ENCODE assay signal across 19 cellular contexts in the genomic region with DNA sequence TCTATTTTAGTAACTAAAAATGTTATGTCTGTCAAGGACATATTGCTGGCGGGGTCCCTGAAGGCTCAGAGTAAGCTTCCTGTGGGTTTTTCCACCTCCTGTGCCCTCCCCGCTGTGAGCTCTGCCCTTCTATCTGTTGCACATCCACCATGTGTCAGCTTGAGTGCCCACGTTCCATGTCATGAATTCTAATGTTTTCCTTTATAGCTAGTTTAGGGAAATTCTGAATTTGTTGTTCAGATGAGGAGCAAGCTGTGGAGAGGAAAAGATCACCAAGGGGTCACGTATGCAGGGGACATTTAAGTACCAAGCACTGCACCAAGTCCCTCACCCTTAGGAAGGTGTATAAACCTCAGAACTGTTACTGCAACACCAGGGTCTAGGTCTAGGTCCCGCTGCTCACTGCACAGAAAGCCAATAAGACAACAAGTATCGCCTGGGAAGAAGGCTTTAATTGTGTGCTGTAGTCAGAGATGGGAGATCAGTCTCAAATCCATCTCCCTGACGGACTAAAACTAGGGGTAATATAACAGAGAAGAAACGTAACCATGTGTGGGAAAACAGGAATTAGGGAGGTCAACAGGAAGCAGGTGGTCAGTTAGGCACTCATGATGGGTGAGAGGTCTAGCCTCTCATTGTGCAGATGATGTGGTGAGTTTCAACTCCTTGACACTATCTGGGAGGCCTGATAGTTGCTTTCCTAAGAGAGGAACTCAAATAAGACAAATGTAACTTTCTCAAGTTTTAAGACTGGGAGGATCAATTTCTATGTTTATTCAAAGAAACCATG. TPM values are rescaled to one million over a fixed set of nuclear protein-coding genes. Genes with fewer than 3 reads are reported as not detected.
"Had no signal": no experiment of that assay in that cellular context is flagged by ENCODE, and none has a peak within 500 bp of the region (broad histone marks: within the 10 kb centered on the region; RNA-seq: fewer than 3 reads in every experiment).

No MANE protein-coding gene starts in this region.

- DNase-seq: activated CD4-positive, alpha-beta T cell treated with anti-CD3 and anti-CD28 coated beads, Interleukin-2, amount 50 U/mL, for 4 hours; activated CD4-positive, CD25-positive, alpha-beta regulatory T cell treated with anti-CD3 and anti-CD28 coated beads, Interleukin-2, amount 50 U/mL, for 72 hours; activated CD8-positive, alpha-beta memory T cell treated with anti-CD3 and anti-CD28 coated beads, Interleukin-2, amount 10 ng/mL, durations not matched to agents 7 days and 5 days; activated naive CD4-positive, alpha-beta T cell treated with anti-CD3 and anti-CD28 coated beads, Interleukin-2, amount 10 ng/mL, durations not matched to agents 7 days and 5 days; activated T-cell treated with anti-CD3 and anti-CD28 coated beads, Interleukin-2, amount 50 U/mL, for 1 hour; adrenal gland; kidney glomerular epithelial cell; ovary; stimulated activated CD4-positive, alpha-beta T cell treated with anti-CD3 and anti-CD28 coated beads, Interleukin-1b, Interleukin-23, amount 100 ng/mL, for 48 hours; substantia nigra; SW 1271; trophoblast cell had no signal

- H3K36me3 Mint-ChIP-seq: activated CD8-positive, alpha-beta memory T cell treated with anti-CD3 and anti-CD28 coated beads, Interleukin-2, amount 10 ng/mL, durations not matched to agents 7 days and 5 days; activated naive CD4-positive, alpha-beta T cell treated with anti-CD3 and anti-CD28 coated beads, Interleukin-2, amount 10 ng/mL, durations not matched to agents 7 days and 5 days; neural progenitor cell had no signal

- H3K9me3 Mint-ChIP-seq: neural progenitor cell had no signal

- H3K27ac ChIP-seq: adrenal gland, cardiac muscle cell, esophagus muscularis mucosa, hepatocyte, neural progenitor cell, ovary, SJSA1 had no signal

- H3K4me1 Mint-ChIP-seq: neural progenitor cell had no signal

- H3K4me3 Mint-ChIP-seq: activated CD8-positive, alpha-beta memory T cell treated with anti-CD3 and anti-CD28 coated beads, Interleukin-2, amount 10 ng/mL, durations not matched to agents 7 days and 5 days; activated naive CD4-positive, alpha-beta T cell treated with anti-CD3 and anti-CD28 coated beads, Interleukin-2, amount 10 ng/mL, durations not matched to agents 7 days and 5 days; neural progenitor cell; T-helper 2 cell treated with Interferon-gamma antibody and Interleukin-4, amounts not matched to agents 5 μg/mL and 100 μg/mL, for 36 hours had no signal

- ATAC-seq: activated CD8-positive, alpha-beta memory T cell treated with anti-CD3 and anti-CD28 coated beads, Interleukin-2, amount 10 ng/mL, durations not matched to agents 7 days and 5 days; sciatic nerve had no signal

- H3K4me3 ChIP-seq: adrenal gland, cardiac muscle cell, esophagus muscularis mucosa, hepatocyte, neural progenitor cell, ovary, SJSA1 had no signal

- H3K27ac Mint-ChIP-seq: activated CD8-positive, alpha-beta memory T cell treated with anti-CD3 and anti-CD28 coated beads, Interleukin-2, amount 10 ng/mL, durations not matched to agents 7 days and 5 days; activated naive CD4-positive, alpha-beta T cell treated with anti-CD3 and anti-CD28 coated beads, Interleukin-2, amount 10 ng/mL, durations not matched to agents 7 days and 5 days; neural progenitor cell; T-helper 2 cell treated with Interferon-gamma antibody and Interleukin-4, amounts not matched to agents 5 μg/mL and 100 μg/mL, for 36 hours had no signal

RNA-seq across cellular contexts. Expression of a gene that starts 9.7 kb away (rescaled TPM):
- total RNA-seq: activated CD8-positive, alpha-beta memory T cell treated with anti-CD3 and anti-CD28 coated beads, Interleukin-2, amount 10 ng/mL, durations not matched to agents 7 days and 5 days; adrenal gland; cardiac muscle cell; hepatocyte; ovary; SJSA1 had no signal
